Comparison of ENCODE assay signal across 32 cellular contexts in the genomic region with DNA sequence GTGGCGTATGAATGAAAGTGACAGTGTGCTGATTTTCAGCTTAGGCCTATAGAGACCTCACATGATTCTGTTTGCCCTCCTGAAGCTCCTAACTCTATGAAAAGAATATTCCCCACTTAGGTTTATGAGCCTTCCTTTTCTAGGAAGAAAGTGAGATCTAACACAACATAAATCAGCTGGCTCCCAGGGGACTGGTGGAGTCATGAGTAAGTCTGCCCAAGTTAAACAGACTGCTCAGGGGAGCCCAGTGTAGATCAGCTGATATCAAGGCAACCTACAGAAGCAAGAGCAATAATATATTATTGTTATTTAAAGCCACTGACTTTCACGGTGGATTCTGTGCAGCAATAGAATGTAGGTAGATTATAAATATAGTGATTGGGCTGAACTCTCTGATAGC.
"Had no signal": no experiment of that assay in that cellular context is flagged by ENCODE, and none has a peak within 500 bp of the region (broad histone marks: within the 10 kb centered on the region; RNA-seq: fewer than 3 reads in every experiment).

No MANE protein-coding gene starts in this region.

- H3K36me3 ChIP-seq: ascending aorta, breast epithelium, MG63 had no signal

- H3K27ac ChIP-seq: ascending aorta, breast epithelium, PC-9, RWPE1 had no signal

- H3K4me3 ChIP-seq: ascending aorta, breast epithelium, MG63, PC-9 had no signal

- H3K4me1 ChIP-seq: ascending aorta, breast epithelium had no signal

- H2AFZ ChIP-seq: PC-9 had no signal

- H3K27me3 ChIP-seq: ascending aorta, breast epithelium, MG63 had no signal

- DNase-seq: activated CD4-positive, alpha-beta T cell treated with anti-CD3 and anti-CD28 coated beads for 36 hours; activated CD4-positive, alpha-beta T cell treated with anti-CD3 and anti-CD28 coated beads, Interleukin-2, amount 10 ng/mL, durations not matched to agents 7 days and 5 days; activated CD4-positive, alpha-beta T cell treated with anti-CD3 and anti-CD28 coated beads, Interleukin-2, amount 50 U/mL, for 48 hours; activated CD8-positive, alpha-beta T cell treated with anti-CD3 and anti-CD28 coated beads, Interleukin-2, amount 10 ng/mL, durations not matched to agents 7 days and 5 days; activated gamma-delta T cell; activated naive CD4-positive, alpha-beta T cell treated with Interleukin-2 at 50 U/mL for 16 hours; activated naive CD8-positive, alpha-beta T cell treated with anti-CD3 and anti-CD28 coated beads, Interleukin-2, amount 10 ng/mL, durations not matched to agents 7 days and 5 days; activated T-cell treated with anti-CD3 and anti-CD28 coated beads, Interleukin-2, amount 50 U/mL, for 24 hours; amygdala; Kasumi-1; KG1; MG63; NCI-H1092; NCI-H1417; NCI-H146; NCI-H187; NCI-H2029 treated with DMSO at 0.1 percent for 48 hours; NCI-H2107; NCI-H226; NCI-H446 treated with DMSO at 0.1 percent for 48 hours; NCI-H524 treated with DMSO at 0.1 percent for 48 hours; NCI-H748 treated with DMSO at 0.1 percent for 48 hours; NK-92 treated with Interleukin-12 subunit alpha and Interleukin-12 subunit beta, amount 100 ng/mL, for 24 hours; PC-9; SIG-M5; SW 1271; T-helper 1 cell; T-helper 2 cell; T-helper 9 cell had no signal

- H3K4me2 ChIP-seq: PC-9 had no signal

- H3K9me3 ChIP-seq: ascending aorta, breast epithelium, MG63 had no signal
